ENCODE assay signal across 8 cellular contexts in genomic region chr10:32938554-32939061, GRCh38. TPM values are rescaled to one million over a fixed set of nuclear protein-coding genes. Genes with fewer than 3 reads are reported as not detected.
DNase-seq lines count a peak whose midpoint lies in the region; ATAC-seq and TF ChIP-seq lines count a peak whose summit lies in the region.

No MANE protein-coding gene starts in this region.

- no peak overlapping the region for H2BK120ac ChIP-seq in mesendoderm (ENCODE audit: low read depth, low read length)

- peaks cover 81% of the 10 kb centered on the region for H3K79me2 ChIP-seq in mesendoderm (ENCODE audit: control insufficient read depth, insufficient read depth, low read length)

- H3K23ac ChIP-seq in mesendoderm (ENCODE audit: low read length): no peak overlapping the region

- no peak for TF ChIP-seq EP300 in upper lobe of left lung (IDR thresholded peaks at IDR 0.05)

- peak overlapping the region; percentile 77 for H3K27ac Mint-ChIP-seq in dendritic cell treated with granulocyte-macrophage colony-stimulating factor and Interleukin-4, amounts not matched to agents 40 ng/mL and 50 ng/mL, for 4 days

- no peak overlapping the region for H3K56ac ChIP-seq in mesendoderm (ENCODE audit: low read length)

- H3K4me1 ChIP-seq in mesendoderm (ENCODE audit: control insufficient read depth, low read depth, low read length) (peaks cover 20% of the 10 kb centered on the region), upper lobe of left lung (peaks cover 50 to 59% (median 54%) of the 10 kb centered on the region in 4 donors)

- no CpG with 5 or more reads among the region's 14 CpGs for WGBS in mesendoderm (ENCODE audit: extremely low coverage, insufficient coverage, low lambda C conversion rate)
- WGBS in upper lobe of left lung, 2 donors: 27 to 48% methylated on average over 13 to 14 of the region's 14 CpGs

- ATAC-seq in upper lobe of left lung (ENCODE audit: low FRiP score in 2 of 2): peak; percentile 23 to 51
- ATAC-seq in HG03460 (IDR thresholded peaks at IDR 0.05; ENCODE audit: unreplicated experiment): no peak

- H4K5ac ChIP-seq in mesendoderm (ENCODE audit: low read length): no peak overlapping the region

- H3K4me1 Mint-ChIP-seq in dendritic cell treated with granulocyte-macrophage colony-stimulating factor and Interleukin-4, amounts not matched to agents 40 ng/mL and 50 ng/mL, for 4 days (ENCODE audit: low read depth): peaks cover 55% of the 10 kb centered on the region

- peaks cover 21% of the 10 kb centered on the region for H3K36me3 Mint-ChIP-seq in dendritic cell treated with granulocyte-macrophage colony-stimulating factor and Interleukin-4, amounts not matched to agents 40 ng/mL and 50 ng/mL, for 4 days (ENCODE audit: low read depth)

- peak overlapping the region; percentile 34 for H3K4me3 ChIP-seq in AG04450 (ENCODE audit: low read depth, low read length)
- H3K4me3 ChIP-seq in mesendoderm (ENCODE audit: low read length): no peak overlapping the region
- peak overlapping the region in 1 of 4 donors; percentile 11 for H3K4me3 ChIP-seq in upper lobe of left lung

- POLR2A ChIA-PET in AG04450 (lab: Yijun Ruan, JAX): interaction anchor here (1.6 kb wide), 1 partner anchor 42 kb away, joined by 5 read pairs; no protein-coding TSS in a partner anchor

- CTCF ChIA-PET in AG04450 (lab: Charles Lee): interaction anchor here (0.8 to 1.6 kb wide), 2 partner anchors 9 to 70 kb away, joined by 3 to 5 read pairs; no protein-coding TSS in a partner anchor

- no peaks in the 10 kb centered on the region for H3K9me3 Mint-ChIP-seq in dendritic cell treated with granulocyte-macrophage colony-stimulating factor and Interleukin-4, amounts not matched to agents 40 ng/mL and 50 ng/mL, for 4 days

- H3K4me2 ChIP-seq in mesendoderm (ENCODE audit: low read length): no peak overlapping the region

- peak overlapping the region; percentile 88 for H3K27ac ChIP-seq in AG04450 (ENCODE audit: low read depth, low read length)
- no peak overlapping the region for H3K27ac ChIP-seq in mesendoderm (ENCODE audit: low read depth, low read length)
- H3K27ac ChIP-seq in upper lobe of left lung: peak overlapping the region; percentile 71 to 84 (median 77)

- H4K8ac ChIP-seq in mesendoderm (ENCODE audit: low read depth, low read length): no peak overlapping the region

- H3K27me3 ChIP-seq in AG04450 (ENCODE audit: control insufficient read depth, insufficient read depth, low read length) (no peaks in the 10 kb centered on the region), mesendoderm (ENCODE audit: insufficient read depth, low read length, poor library complexity) (no peaks in the 10 kb centered on the region), upper lobe of left lung (no peaks in the 10 kb centered on the region)

- no peak for TF ChIP-seq POLR2A in upper lobe of left lung (IDR thresholded peaks at IDR 0.05)

- no peaks in the 10 kb centered on the region for H3K27me3 Mint-ChIP-seq in dendritic cell treated with granulocyte-macrophage colony-stimulating factor and Interleukin-4, amounts not matched to agents 40 ng/mL and 50 ng/mL, for 4 days

- no peak overlapping the region for H2BK15ac ChIP-seq in mesendoderm (replicated peaks; ENCODE audit: low read depth)

- no peak overlapping the region for H3K9ac ChIP-seq in mesendoderm (ENCODE audit: low read length)

- H3K36me3 ChIP-seq in mesendoderm (ENCODE audit: control insufficient read depth, insufficient read depth, low read length) (peaks cover 1% of the 10 kb centered on the region), upper lobe of left lung (peaks cover 0 to 24% (median 5%) of the 10 kb centered on the region in 4 donors)

- TF ChIP-seq CTCF in AG04450 (IDR thresholded peaks at IDR 0.05; ENCODE audit: low read depth, low read length) (no peak), upper lobe of left lung (IDR thresholded peaks at IDR 0.05) (no peak)

- intact Hi-C loops in dendritic cell treated with granulocyte-macrophage colony-stimulating factor and Interleukin-4, amounts not matched to agents 40 ng/mL and 50 ng/mL, for 4 days (cut with micrococcal nuclease): loop anchor here (1.0 kb wide), 1 partner anchor 20 kb away; the partner anchor contains the start of gene ITGB1

- DNase-seq in AG04450 (ENCODE audit: low read depth, low spot score): no peak
- peak; percentile 44 for DNase-seq in NCI-H146 (lab: John Stamatoyannopoulos, UW)
- peak; percentile 68 for DNase-seq in mesendoderm
- peak in 1 of 2 donors; percentile 31 for DNase-seq in upper lobe of left lung
- DNase-seq in SW480 (ENCODE audit: low spot score): no peak
- no peak for DNase-seq in activated CD4-positive, CD25-positive, alpha-beta regulatory T cell (lab: John Stamatoyannopoulos, UW)

- H2AK5ac ChIP-seq in mesendoderm (ENCODE audit: low read length): no peak overlapping the region

- H3K4ac ChIP-seq in mesendoderm (ENCODE audit: low read depth, low read length): no peak overlapping the region

- no peak overlapping the region for H2BK5ac ChIP-seq in mesendoderm (ENCODE audit: low read length)

- H3K4me3 Mint-ChIP-seq in dendritic cell treated with granulocyte-macrophage colony-stimulating factor and Interleukin-4, amounts not matched to agents 40 ng/mL and 50 ng/mL, for 4 days: peak overlapping the region; percentile 45

- H3K79me1 ChIP-seq in mesendoderm (ENCODE audit: low read length): peaks cover 16% of the 10 kb centered on the region

- H3K9me3 ChIP-seq in AG04450 (ENCODE audit: control insufficient read depth, insufficient read depth, low read length) (no peaks in the 10 kb centered on the region), upper lobe of left lung (no peaks in the 10 kb centered on the region)

- H3K18ac ChIP-seq in mesendoderm (ENCODE audit: low read length): no peak overlapping the region

RNA-seq across cellular contexts. Expression of gene ITGB1, which starts 19.4 kb away (rescaled TPM):
- polyA plus RNA-seq in AG04450 (2011; rRNA removed): 1,870 and 2,796 TPM in 2 replicates
- 1,381 and 1,666 TPM in 2 replicates for polyA minus RNA-seq in AG04450 (2011; rRNA and poly(A)+ RNA removed)
- polyA plus RNA-seq in mesendoderm (2013, experiment 1 of 2): 237 TPM
- 240 TPM for polyA plus RNA-seq in mesendoderm (2013, experiment 2 of 2)
- 100 to 1,000 TPM in 5 of 6 donors, 10 to 100 TPM in 1; 94.3 to 492 (median 340) TPM for total RNA-seq in upper lobe of left lung

Comparison
In these comparisons a context has a peak if more than half of its experiments do, and no peak if none do; other contexts are left out.
1. DNase-seq: peak in NCI-H146 (single experiment) and mesendoderm (single experiment); none in AG04450 (single experiment), SW480 (single experiment) and activated CD4-positive, CD25-positive, alpha-beta regulatory T cell (0 of 4).